ENCODE assay signal across 15 cellular contexts in genomic region chr2:43885233-43885632, GRCh38. TPM values are rescaled to one million over a fixed set of nuclear protein-coding genes. Genes with fewer than 3 reads are reported as not detected.
DNase-seq lines count a peak whose midpoint lies in the region; ATAC-seq, FAIRE-seq and TF ChIP-seq lines count a peak whose summit lies in the region.
"Had no signal": no experiment of that assay in that cellular context is flagged by ENCODE, and none has a peak within 500 bp of the region (broad histone marks: within the 10 kb centered on the region; RNA-seq: fewer than 3 reads in every experiment).

No MANE protein-coding gene starts in this region.

- no peak for TF ChIP-seq EP300 in SK-N-SH (IDR thresholded peaks at IDR 0.05; ENCODE audit: borderline replicate concordance in 1 of 2, low read depth in 1 of 2, low read length in 1 of 2)

- TF ChIP-seq RAD21 in SK-N-SH (IDR thresholded peaks at IDR 0.05; ENCODE audit: low read length) = no peak

- TF ChIP-seq POLR2A in body of pancreas (IDR thresholded peaks at IDR 0.05) = no peak

- no peaks in the 10 kb centered on the region for H4K20me1 ChIP-seq in SK-N-SH (ENCODE audit: insufficient read depth)

- H3K27ac ChIP-seq in body of pancreas (peak overlapping the region; percentile 39 to 77 (median 54)), pancreas (peak overlapping the region in 2 of 4 donors; percentile 51 to 73), SK-N-SH (ENCODE audit: low read depth in 2 of 2, low read length in 1 of 2) (no peak overlapping the region)

- H3K4me3 ChIP-seq in body of pancreas = no peak overlapping the region
- H3K4me3 ChIP-seq in pancreas = no peak overlapping the region
- H3K4me3 ChIP-seq in SK-N-SH (ENCODE audit: low read depth in 2 of 2, low read length in 1 of 2) = no peak overlapping the region

- H3K9ac ChIP-seq in SK-N-SH = no peak overlapping the region

- no peaks in the 10 kb centered on the region for H3K79me2 ChIP-seq in SK-N-SH (ENCODE audit: insufficient read depth)

- no peak overlapping the region for H3K4me2 ChIP-seq in SK-N-SH

- peaks cover 4% of the 10 kb centered on the region for H3F3A ChIP-seq in SK-N-SH (replicated peaks; ENCODE audit: insufficient read depth)

- H3K36me3 ChIP-seq in body of pancreas (replicated peaks in 1 of 2; ENCODE audit: insufficient read depth in 1 of 2, low read depth in 2 of 2) (peaks cover 5 to 6% of the 10 kb centered on the region in 2 donors), pancreas (peaks cover 0 to 21% (median 0%) of the 10 kb centered on the region in 3 donors), SK-N-SH (replicated peaks in 1 of 2; ENCODE audit: control insufficient read depth in 1 of 2, insufficient read depth in 2 of 2, low read length in 1 of 2) (peaks cover 40 to 47% of the 10 kb centered on the region in 2 experiments)

- H3K4me1 ChIP-seq in body of pancreas (peaks cover 43% of the 10 kb centered on the region), pancreas (peaks cover 6 to 34% (median 23%) of the 10 kb centered on the region in 3 donors), SK-N-SH (ENCODE audit: control insufficient read depth in 1 of 2, insufficient read depth in 2 of 2, low read depth in 1 of 2, low read length in 1 of 2) (peaks cover 0 to 7% of the 10 kb centered on the region in 2 experiments; a peak in 1 of 4 replicates)

- DNase-seq in GM10248 (ENCODE audit: extremely low spot score) (peak; percentile 0), NCI-H82 treated with DMSO at 0.1 percent for 48 hours (lab: John Stamatoyannopoulos, UW; ENCODE audit: unreplicated experiment) (peak; percentile 6), body of pancreas (no peak), pancreas (no peak), GM19239 (ENCODE audit: insufficient read length, low spot score) (no peak), NCI-H1092 treated with DMSO at 0.1 percent for 48 hours (lab: John Stamatoyannopoulos, UW) (no peak), SK-N-SH (no peak)
- DNase-seq: C1 segment of cervical spinal cord, DMS79 treated with DMSO at 0.1 percent for 48 hours, GOT3, NCI-H1694 treated with DMSO at 0.1 percent for 48 hours, Right ventricle myocardium superior had no signal

- CTCF ChIA-PET in GM10248 (lab: Yijun Ruan, JAX) = no interaction called here
- CTCF ChIA-PET in SK-N-SH (lab: Yijun Ruan, JAX) = interaction anchor here (1.3 to 3.2 kb wide), 3 partner anchors 7 to 595 kb away, joined by 3 to 25 read pairs (median 3); no protein-coding TSS in a partner anchor

- 25 to 34% methylated on average over 7 of the region's 7 CpGs for WGBS in body of pancreas, 2 donors
- WGBS in pancreas, 2 donors = 26 to 36% methylated on average over 7 of the region's 7 CpGs
- 92% methylated on average over 7 of the region's 7 CpGs for WGBS in SK-N-SH (ENCODE audit: low lambda C conversion rate)

- no peak overlapping the region for H2AFZ ChIP-seq in SK-N-SH (ENCODE audit: low read depth)

- ATAC-seq in body of pancreas (peak; percentile 34), pancreas (peak in 3 of 4 donors; percentile 6 to 24 (median 20))

- TF ChIP-seq CTCF in GM10248 (IDR thresholded peaks at IDR 0.05; ENCODE audit: control extremely low read depth, extremely low read depth, low read depth, missing control alignments) (no peak), body of pancreas (IDR thresholded peaks at IDR 0.05) (no peak), pancreas (IDR thresholded peaks at IDR 0.05) (no peak), SK-N-SH (IDR thresholded peaks at IDR 0.05) (no peak)

- no peaks in the 10 kb centered on the region for H3K9me2 ChIP-seq in SK-N-SH

- no peaks in the 10 kb centered on the region for H3K9me3 ChIP-seq in body of pancreas
- H3K9me3 ChIP-seq in pancreas = no peaks in the 10 kb centered on the region
- H3K9me3 ChIP-seq in SK-N-SH = no peaks in the 10 kb centered on the region

- FAIRE-seq in pancreas (lab: Jason Lieb, UNC) (no peak), GM19239 (lab: Jason Lieb, UNC) (no peak)

- H3K27me3 ChIP-seq in body of pancreas = no peaks in the 10 kb centered on the region
- H3K27me3 ChIP-seq in pancreas = no peaks in the 10 kb centered on the region
- H3K27me3 ChIP-seq in SK-N-SH (ENCODE audit: insufficient read depth) = no peaks in the 10 kb centered on the region

- intact Hi-C loops in body of pancreas (cut with DNase I) (no loop called here), pancreas (cut with DNase I) (no loop called here)

- POLR2A ChIA-PET in GM10248 (lab: Yijun Ruan, JAX) = no interaction called here
- POLR2A ChIA-PET in SK-N-SH (lab: Yijun Ruan, JAX) = no interaction called here

TF ChIP-seq in SK-N-SH, 30 proteins besides CTCF, POLR2A, EP300 and RAD21:
- TF ChIP-seq MEF2A (IDR thresholded peaks at IDR 0.05; ENCODE audit: borderline replicate concordance, low read depth) (no peak), SMC3 (IDR thresholded peaks at IDR 0.05; ENCODE audit: low read depth, low read length) (no peak), FOXM1 (IDR thresholded peaks at IDR 0.05; ENCODE audit: low read depth) (no peak), NRF1 (IDR thresholded peaks at IDR 0.05; ENCODE audit: low read depth, low read length) (no peak), YY1 (IDR thresholded peaks at IDR 0.05; ENCODE audit: low read depth) (no peak), FOXJ3 (CRISPR knock-in tag; IDR thresholded peaks at IDR 0.05) (no peak), USF1 (IDR thresholded peaks at IDR 0.05; ENCODE audit: borderline replicate concordance, low read depth) (no peak), TEAD4 (IDR thresholded peaks at IDR 0.05; ENCODE audit: borderline replicate concordance, insufficient read depth) (no peak), GATA2 (CRISPR knock-in tag; IDR thresholded peaks at IDR 0.05) (no peak), RFX5 (IDR thresholded peaks at IDR 0.05; ENCODE audit: low read length) (no peak), MXI1 (IDR thresholded peaks at IDR 0.05; ENCODE audit: low read depth, low read length) (no peak), TAF1 (IDR thresholded peaks at IDR 0.05; ENCODE audit: borderline replicate concordance, low read depth, low read length) (no peak), ZBTB33 (IDR thresholded peaks at IDR 0.05; ENCODE audit: borderline replicate concordance, low read depth) (no peak), TCF12 (IDR thresholded peaks at IDR 0.05) (no peak)

RNA-seq across cellular contexts. Expression of gene ABCG8, which starts 46.5 kb away (rescaled TPM):
- total RNA-seq in body of pancreas = not detected
- under 1 TPM in 2 of 6 donors, not detected in 4; 0.03 to 0.06 TPM for total RNA-seq in pancreas
- not detected for polyA plus RNA-seq in pancreas
- not detected in 2 replicates for polyA plus RNA-seq in SK-N-SH (2012; rRNA removed)
- not detected in 2 replicates for polyA plus RNA-seq in SK-N-SH (2012; cell fraction: cytosol; rRNA removed)
- not detected in 2 replicates for polyA plus RNA-seq in SK-N-SH (2012; cell fraction: nucleus; rRNA removed)
- total RNA-seq: G401, NCI-H460, OCI-LY7 had no signal

RNA-seq across cellular contexts. Expression of gene ABCG5, which starts 46.6 kb away (rescaled TPM):
- not detected for total RNA-seq in body of pancreas
- under 1 TPM in 1 of 6 donors, not detected in 5; 0.06 TPM for total RNA-seq in pancreas
- polyA plus RNA-seq in pancreas = not detected
- polyA plus RNA-seq in SK-N-SH (2012; rRNA removed) = not detected in 2 replicates
- polyA plus RNA-seq in SK-N-SH (2012; cell fraction: cytosol; rRNA removed) = not detected in 2 replicates
- not detected in 2 replicates for polyA plus RNA-seq in SK-N-SH (2012; cell fraction: nucleus; rRNA removed)
- total RNA-seq: G401, NCI-H460, OCI-LY7, Right ventricle myocardium superior had no signal

Comparison
In these comparisons a context has a peak if more than half of its experiments do, and no peak if none do; other contexts are left out.
1. DNase-seq: peak in GM10248 (single experiment) and NCI-H82 treated with DMSO at 0.1 percent for 48 hours (single experiment); none in body of pancreas (0 of 4), pancreas (0 of 6), GM19239 (single experiment), NCI-H1092 treated with DMSO at 0.1 percent for 48 hours (single experiment) and SK-N-SH (single experiment).
2. H3K27ac ChIP-seq: peak in body of pancreas (4 of 4); none in SK-N-SH (0 of 2).